ENCODE assay signal across 1 cellular context in the genomic region with DNA sequence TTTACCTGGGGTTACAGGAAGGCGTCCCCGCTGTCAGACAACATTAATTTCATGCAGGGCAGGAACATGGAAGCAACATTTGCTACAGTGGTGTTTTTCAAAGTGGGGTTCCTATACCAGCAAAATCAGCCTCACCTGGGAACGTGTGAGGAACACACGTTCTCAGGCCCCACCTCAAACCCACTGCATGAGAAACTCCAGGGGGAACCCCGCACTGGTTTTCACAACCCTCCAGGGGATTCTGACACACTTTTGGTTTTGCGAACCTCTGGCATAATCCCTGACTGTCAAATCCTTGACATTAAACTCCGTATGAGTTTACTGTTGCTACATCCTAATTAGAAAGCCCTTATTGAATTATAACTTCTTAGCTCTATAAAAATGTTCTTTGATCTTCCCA.
TF ChIP-seq lines count a peak whose summit lies in the region.

No MANE protein-coding gene starts in this region.

TF ChIP-seq in GM23338, 12 proteins besides CTCF, POLR2A, EP300 and RAD21 (continued from another document):
- TF ChIP-seq, protein P1, sequence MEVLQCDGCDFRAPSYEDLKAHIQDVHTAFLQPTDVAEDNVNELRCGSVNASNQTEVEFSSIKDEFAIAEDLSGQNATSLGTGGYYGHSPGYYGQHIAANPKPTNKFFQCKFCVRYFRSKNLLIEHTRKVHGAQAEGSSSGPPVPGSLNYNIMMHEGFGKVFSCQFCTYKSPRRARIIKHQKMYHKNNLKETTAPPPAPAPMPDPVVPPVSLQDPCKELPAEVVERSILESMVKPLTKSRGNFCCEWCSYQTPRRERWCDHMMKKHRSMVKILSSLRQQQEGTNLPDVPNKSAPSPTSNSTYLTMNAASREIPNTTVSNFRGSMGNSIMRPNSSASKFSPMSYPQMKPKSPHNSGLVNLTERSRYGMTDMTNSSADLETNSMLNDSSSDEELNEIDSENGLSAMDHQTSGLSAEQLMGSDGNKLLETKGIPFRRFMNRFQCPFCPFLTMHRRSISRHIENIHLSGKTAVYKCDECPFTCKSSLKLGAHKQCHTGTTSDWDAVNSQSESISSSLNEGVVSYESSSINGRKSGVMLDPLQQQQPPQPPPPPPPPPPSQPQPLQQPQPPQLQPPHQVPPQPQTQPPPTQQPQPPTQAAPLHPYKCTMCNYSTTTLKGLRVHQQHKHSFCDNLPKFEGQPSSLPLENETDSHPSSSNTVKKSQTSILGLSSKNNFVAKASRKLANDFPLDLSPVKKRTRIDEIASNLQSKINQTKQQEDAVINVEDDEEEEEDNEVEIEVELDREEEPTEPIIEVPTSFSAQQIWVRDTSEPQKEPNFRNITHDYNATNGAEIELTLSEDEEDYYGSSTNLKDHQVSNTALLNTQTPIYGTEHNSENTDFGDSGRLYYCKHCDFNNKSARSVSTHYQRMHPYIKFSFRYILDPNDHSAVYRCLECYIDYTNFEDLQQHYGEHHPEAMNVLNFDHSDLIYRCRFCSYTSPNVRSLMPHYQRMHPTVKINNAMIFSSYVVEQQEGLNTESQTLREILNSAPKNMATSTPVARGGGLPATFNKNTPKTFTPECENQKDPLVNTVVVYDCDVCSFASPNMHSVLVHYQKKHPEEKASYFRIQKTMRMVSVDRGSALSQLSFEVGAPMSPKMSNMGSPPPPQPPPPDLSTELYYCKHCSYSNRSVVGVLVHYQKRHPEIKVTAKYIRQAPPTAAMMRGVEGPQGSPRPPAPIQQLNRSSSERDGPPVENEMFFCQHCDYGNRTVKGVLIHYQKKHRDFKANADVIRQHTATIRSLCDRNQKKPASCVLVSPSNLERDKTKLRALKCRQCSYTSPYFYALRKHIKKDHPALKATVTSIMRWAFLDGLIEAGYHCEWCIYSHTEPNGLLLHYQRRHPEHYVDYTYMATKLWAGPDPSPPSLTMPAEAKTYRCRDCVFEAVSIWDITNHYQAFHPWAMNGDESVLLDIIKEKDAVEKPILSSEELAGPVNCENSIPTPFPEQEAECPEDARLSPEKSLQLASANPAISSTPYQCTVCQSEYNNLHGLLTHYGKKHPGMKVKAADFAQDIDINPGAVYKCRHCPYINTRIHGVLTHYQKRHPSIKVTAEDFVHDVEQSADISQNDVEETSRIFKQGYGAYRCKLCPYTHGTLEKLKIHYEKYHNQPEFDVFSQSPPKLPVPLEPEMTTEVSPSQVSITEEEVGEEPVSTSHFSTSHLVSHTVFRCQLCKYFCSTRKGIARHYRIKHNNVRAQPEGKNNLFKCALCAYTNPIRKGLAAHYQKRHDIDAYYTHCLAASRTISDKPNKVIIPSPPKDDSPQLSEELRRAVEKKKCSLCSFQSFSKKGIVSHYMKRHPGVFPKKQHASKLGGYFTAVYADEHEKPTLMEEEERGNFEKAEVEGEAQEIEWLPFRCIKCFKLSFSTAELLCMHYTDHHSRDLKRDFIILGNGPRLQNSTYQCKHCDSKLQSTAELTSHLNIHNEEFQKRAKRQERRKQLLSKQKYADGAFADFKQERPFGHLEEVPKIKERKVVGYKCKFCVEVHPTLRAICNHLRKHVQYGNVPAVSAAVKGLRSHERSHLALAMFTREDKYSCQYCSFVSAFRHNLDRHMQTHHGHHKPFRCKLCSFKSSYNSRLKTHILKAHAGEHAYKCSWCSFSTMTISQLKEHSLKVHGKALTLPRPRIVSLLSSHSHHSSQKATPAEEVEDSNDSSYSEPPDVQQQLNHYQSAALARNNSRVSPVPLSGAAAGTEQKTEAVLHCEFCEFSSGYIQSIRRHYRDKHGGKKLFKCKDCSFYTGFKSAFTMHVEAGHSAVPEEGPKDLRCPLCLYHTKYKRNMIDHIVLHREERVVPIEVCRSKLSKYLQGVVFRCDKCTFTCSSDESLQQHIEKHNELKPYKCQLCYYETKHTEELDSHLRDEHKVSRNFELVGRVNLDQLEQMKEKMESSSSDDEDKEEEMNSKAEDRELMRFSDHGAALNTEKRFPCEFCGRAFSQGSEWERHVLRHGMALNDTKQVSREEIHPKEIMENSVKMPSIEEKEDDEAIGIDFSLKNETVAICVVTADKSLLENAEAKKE (CRISPR knock-in tag; IDR thresholded peaks at IDR 0.05): no peak
